In the genomic region with DNA sequence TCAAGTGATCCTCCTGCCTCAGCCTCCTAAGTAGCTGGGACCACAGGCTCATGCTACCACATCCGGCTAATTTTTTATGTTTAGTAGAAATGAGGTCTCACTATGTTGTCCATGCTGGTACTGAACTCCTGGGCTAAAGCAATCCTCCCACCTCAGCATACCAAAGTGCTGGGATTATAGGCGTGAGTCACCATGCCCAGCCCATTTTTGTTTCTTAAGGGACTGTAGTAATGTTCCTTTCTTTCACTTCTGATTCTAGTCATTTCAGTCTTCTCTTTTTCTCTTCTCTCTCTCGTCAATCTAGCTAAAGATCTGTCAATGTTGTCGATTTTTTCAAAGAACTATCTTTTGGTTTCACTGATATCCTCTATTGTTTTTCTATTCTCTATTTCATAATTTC, we compare ENCODE assay signal across 11 cellular contexts.
DNase-seq lines count a peak whose midpoint lies in the region; ATAC-seq and TF ChIP-seq lines count a peak whose summit lies in the region.
"Had no signal": no experiment of that assay in that cellular context is flagged by ENCODE, and none has a peak within 500 bp of the region (broad histone marks: within the 10 kb centered on the region; RNA-seq: fewer than 3 reads in every experiment).

No MANE protein-coding gene starts in this region.

- TF ChIP-seq CTCF in brain microvascular endothelial cell (IDR thresholded peaks at IDR 0.05; ENCODE audit: low read depth, low read length, missing control alignments): no peak

- H3K27me3 Mint-ChIP-seq in activated CD4-positive, alpha-beta T cell treated with anti-CD3 and anti-CD28 coated beads, Interleukin-2, amount 10 ng/mL, durations not matched to agents 7 days and 5 days: no peaks in the 10 kb centered on the region
- H3K27me3 Mint-ChIP-seq: effector memory CD8-positive, alpha-beta T cell had no signal

- CTCF ChIA-PET in activated CD4-positive, alpha-beta T cell treated with anti-CD3 and anti-CD28 coated beads, Interleukin-2, amount 10 ng/mL, durations not matched to agents 7 days and 5 days (lab: Charles Lee): interaction anchor here (0.7 to 1.6 kb wide), 4 partner anchors 22 to 102 kb away, joined by 3 read pairs; no protein-coding TSS in a partner anchor

- DNase-seq in activated CD4-positive, alpha-beta T cell treated with anti-CD3 and anti-CD28 coated beads, Interleukin-2, amount 50 U/mL, for 48 hours: peak; percentile 34 to 56
- no peak for DNase-seq in activated CD4-positive, alpha-beta T cell treated with anti-CD3 and anti-CD28 coated beads, Interleukin-2, amount 10 ng/mL, durations not matched to agents 7 days and 5 days
- peak; percentile 40 to 71 for DNase-seq in NOMO-1 (lab: John Stamatoyannopoulos, UW; ENCODE audit: unreplicated experiment in 2 of 2)
- peak; percentile 54 for DNase-seq in brain microvascular endothelial cell
- DNase-seq in stimulated activated effector memory CD8-positive, alpha-beta T cell treated with anti-CD3 and anti-CD28 coated beads, Interleukin-12 subunit alpha, Interleukin-12 subunit beta, amount 100 ng/mL, for 72 hours (ENCODE audit: low spot score in 2 of 2): no peak
- no peak for DNase-seq in medulla oblongata (ENCODE audit: extremely low spot score)
- DNase-seq in NCI-H748 (lab: John Stamatoyannopoulos, UW; ENCODE audit: unreplicated experiment): no peak
- DNase-seq in effector CD8-positive, alpha-beta T cell (lab: John Stamatoyannopoulos, UW): no peak
- DNase-seq: effector memory CD8-positive, alpha-beta T cell; right lobe of liver; testis had no signal

- H3K4me3 ChIP-seq in brain microvascular endothelial cell (ENCODE audit: low read depth, low read length): no peak overlapping the region
- H3K4me3 ChIP-seq: right lobe of liver, testis had no signal

- in situ Hi-C loops in brain microvascular endothelial cell (cut with HindIII; ENCODE audit: low pct_ligation_motif_present, low sequenced_read_pairs): no loop called here

- peaks cover 41% of the 10 kb centered on the region for H3K36me3 Mint-ChIP-seq in activated CD4-positive, alpha-beta T cell treated with anti-CD3 and anti-CD28 coated beads, Interleukin-2, amount 10 ng/mL, durations not matched to agents 7 days and 5 days (ENCODE audit: low read depth)
- peaks cover 66% of the 10 kb centered on the region for H3K36me3 Mint-ChIP-seq in stimulated activated effector memory CD8-positive, alpha-beta T cell treated with anti-CD3 and anti-CD28 coated beads, Interleukin-12 subunit alpha, Interleukin-12 subunit beta, amount 100 ng/mL, for 72 hours

- H3K27ac Mint-ChIP-seq in activated CD4-positive, alpha-beta T cell treated with anti-CD3 and anti-CD28 coated beads, Interleukin-2, amount 10 ng/mL, durations not matched to agents 7 days and 5 days: no peak overlapping the region
- H3K27ac Mint-ChIP-seq in stimulated activated effector memory CD8-positive, alpha-beta T cell treated with anti-CD3 and anti-CD28 coated beads, Interleukin-12 subunit alpha, Interleukin-12 subunit beta, amount 100 ng/mL, for 72 hours: peak overlapping the region; percentile 9

- no peaks in the 10 kb centered on the region for H3K27me3 ChIP-seq in brain microvascular endothelial cell (replicated peaks)
- H3K27me3 ChIP-seq: right lobe of liver, testis had no signal

- no peaks in the 10 kb centered on the region for H3K36me3 ChIP-seq in brain microvascular endothelial cell (replicated peaks)

- H3K4me3 Mint-ChIP-seq in activated CD4-positive, alpha-beta T cell treated with anti-CD3 and anti-CD28 coated beads, Interleukin-2, amount 10 ng/mL, durations not matched to agents 7 days and 5 days: no peak overlapping the region
- no peak overlapping the region for H3K4me3 Mint-ChIP-seq in stimulated activated effector memory CD8-positive, alpha-beta T cell treated with anti-CD3 and anti-CD28 coated beads, Interleukin-12 subunit alpha, Interleukin-12 subunit beta, amount 100 ng/mL, for 72 hours
- H3K4me3 Mint-ChIP-seq: effector memory CD8-positive, alpha-beta T cell had no signal

- no peak overlapping the region for H3K27ac ChIP-seq in brain microvascular endothelial cell
- H3K27ac ChIP-seq: right lobe of liver, testis had no signal

- peaks cover 2% of the 10 kb centered on the region for H3K9me3 Mint-ChIP-seq in activated CD4-positive, alpha-beta T cell treated with anti-CD3 and anti-CD28 coated beads, Interleukin-2, amount 10 ng/mL, durations not matched to agents 7 days and 5 days
- H3K9me3 Mint-ChIP-seq in stimulated activated effector memory CD8-positive, alpha-beta T cell treated with anti-CD3 and anti-CD28 coated beads, Interleukin-12 subunit alpha, Interleukin-12 subunit beta, amount 100 ng/mL, for 72 hours: no peaks in the 10 kb centered on the region
- H3K9me3 Mint-ChIP-seq: effector memory CD8-positive, alpha-beta T cell had no signal

- POLR2A ChIA-PET in activated CD4-positive, alpha-beta T cell treated with anti-CD3 and anti-CD28 coated beads, Interleukin-2, amount 10 ng/mL, durations not matched to agents 7 days and 5 days (lab: Charles Lee): no interaction called here

- peaks cover 18% of the 10 kb centered on the region for H3K4me1 Mint-ChIP-seq in activated CD4-positive, alpha-beta T cell treated with anti-CD3 and anti-CD28 coated beads, Interleukin-2, amount 10 ng/mL, durations not matched to agents 7 days and 5 days
- H3K4me1 Mint-ChIP-seq in stimulated activated effector memory CD8-positive, alpha-beta T cell treated with anti-CD3 and anti-CD28 coated beads, Interleukin-12 subunit alpha, Interleukin-12 subunit beta, amount 100 ng/mL, for 72 hours: peaks cover 40% of the 10 kb centered on the region

- ATAC-seq in stimulated activated effector memory CD8-positive, alpha-beta T cell treated with anti-CD3 and anti-CD28 coated beads, Interleukin-12 subunit alpha, Interleukin-12 subunit beta, amount 100 ng/mL, for 72 hours: peak; percentile 93
- ATAC-seq: effector memory CD8-positive, alpha-beta T cell; right lobe of liver had no signal

Comparison
In these comparisons a context has a peak if more than half of its experiments do, and no peak if none do; other contexts are left out.
1. DNase-seq: peak in activated CD4-positive, alpha-beta T cell treated with anti-CD3 and anti-CD28 coated beads, Interleukin-2, amount 50 U/mL, for 48 hours (2 of 2), NOMO-1 (2 of 2) and brain microvascular endothelial cell (single experiment); none in activated CD4-positive, alpha-beta T cell treated with anti-CD3 and anti-CD28 coated beads, Interleukin-2, amount 10 ng/mL, durations not matched to agents 7 days and 5 days (single experiment), stimulated activated effector memory CD8-positive, alpha-beta T cell treated with anti-CD3 and anti-CD28 coated beads, Interleukin-12 subunit alpha, Interleukin-12 subunit beta, amount 100 ng/mL, for 72 hours (0 of 2), medulla oblongata (single experiment), NCI-H748 (single experiment) and effector CD8-positive, alpha-beta T cell (single experiment).